In the genomic region with DNA sequence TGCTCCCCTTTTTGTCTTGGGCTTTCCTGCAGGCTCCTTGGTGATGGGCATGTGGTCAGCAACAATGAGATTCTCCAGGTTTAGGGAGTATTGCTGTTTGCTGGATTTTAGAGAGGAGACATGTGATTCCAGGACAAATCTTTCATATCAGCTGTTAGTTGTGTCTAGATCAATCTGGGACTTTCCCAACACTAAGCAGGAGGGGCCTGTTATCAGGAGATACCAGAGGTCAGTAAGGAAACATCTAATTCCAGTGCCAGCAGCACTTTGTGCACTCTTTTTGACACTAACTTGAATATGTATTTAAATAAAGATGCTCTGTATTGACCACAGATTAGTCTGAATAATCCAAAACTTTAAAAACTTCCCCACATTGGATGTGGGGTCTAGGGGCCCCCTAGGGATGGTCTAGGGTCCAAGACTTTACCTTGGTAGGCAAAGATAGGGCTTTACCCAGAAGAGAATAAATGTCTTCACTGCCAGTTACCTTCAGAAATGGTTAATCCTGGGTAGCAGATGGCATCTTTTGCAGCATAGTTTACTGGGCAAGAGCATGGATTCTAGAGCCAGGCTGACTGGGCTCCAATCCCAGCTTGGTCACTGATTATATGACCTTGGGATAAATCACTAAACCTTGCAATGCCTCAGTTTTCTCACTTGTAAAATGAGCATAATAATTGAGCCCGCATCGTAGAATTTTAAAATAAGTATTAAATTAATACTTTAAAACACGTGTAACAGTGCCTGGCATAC, we compare ENCODE assay signal across 2 cellular contexts.
TF ChIP-seq lines count a peak whose summit lies in the region.

No MANE protein-coding gene starts in this region.

TF ChIP-seq in liver, 16 proteins besides CTCF, POLR2A, EP300 and RAD21:
- TF ChIP-seq HNF4G (IDR thresholded peaks at IDR 0.05) (no peak), SP1 (IDR thresholded peaks at IDR 0.05) (peak; percentile 18), NR2F2 (IDR thresholded peaks at IDR 0.05) (no peak), YY1 (IDR thresholded peaks at IDR 0.05) (no peak), FOXA1 (IDR thresholded peaks at IDR 0.05) (no peak), HNF4A (conservative IDR thresholded peaks at IDR 0.05) (peak; percentile 48 to 60), EGR1 (IDR thresholded peaks at IDR 0.05; ENCODE audit: low read depth in 2 of 2) (no peak), RXRA (IDR thresholded peaks at IDR 0.05) (peak in 1 of 2 donors; percentile 48), GABPA (IDR thresholded peaks at IDR 0.05 in 1 of 2, conservative IDR thresholded peaks at IDR 0.05 in 1 of 2) (no peak), TAF1 (conservative IDR thresholded peaks at IDR 0.05) (no peak), FOXA2 (IDR thresholded peaks at IDR 0.05) (no peak), JUND (IDR thresholded peaks at IDR 0.05) (no peak)
- TF ChIP-seq, protein P1, sequence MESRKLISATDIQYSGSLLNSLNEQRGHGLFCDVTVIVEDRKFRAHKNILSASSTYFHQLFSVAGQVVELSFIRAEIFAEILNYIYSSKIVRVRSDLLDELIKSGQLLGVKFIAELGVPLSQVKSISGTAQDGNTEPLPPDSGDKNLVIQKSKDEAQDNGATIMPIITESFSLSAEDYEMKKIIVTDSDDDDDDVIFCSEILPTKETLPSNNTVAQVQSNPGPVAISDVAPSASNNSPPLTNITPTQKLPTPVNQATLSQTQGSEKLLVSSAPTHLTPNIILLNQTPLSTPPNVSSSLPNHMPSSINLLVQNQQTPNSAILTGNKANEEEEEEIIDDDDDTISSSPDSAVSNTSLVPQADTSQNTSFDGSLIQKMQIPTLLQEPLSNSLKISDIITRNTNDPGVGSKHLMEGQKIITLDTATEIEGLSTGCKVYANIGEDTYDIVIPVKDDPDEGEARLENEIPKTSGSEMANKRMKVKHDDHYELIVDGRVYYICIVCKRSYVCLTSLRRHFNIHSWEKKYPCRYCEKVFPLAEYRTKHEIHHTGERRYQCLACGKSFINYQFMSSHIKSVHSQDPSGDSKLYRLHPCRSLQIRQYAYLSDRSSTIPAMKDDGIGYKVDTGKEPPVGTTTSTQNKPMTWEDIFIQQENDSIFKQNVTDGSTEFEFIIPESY (IDR thresholded peaks at IDR 0.05), result no peak
- TF ChIP-seq, protein P2, sequence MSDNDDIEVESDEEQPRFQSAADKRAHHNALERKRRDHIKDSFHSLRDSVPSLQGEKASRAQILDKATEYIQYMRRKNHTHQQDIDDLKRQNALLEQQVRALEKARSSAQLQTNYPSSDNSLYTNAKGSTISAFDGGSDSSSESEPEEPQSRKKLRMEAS (IDR thresholded peaks at IDR 0.05), result peak; percentile 27
- TF ChIP-seq, protein P3, sequence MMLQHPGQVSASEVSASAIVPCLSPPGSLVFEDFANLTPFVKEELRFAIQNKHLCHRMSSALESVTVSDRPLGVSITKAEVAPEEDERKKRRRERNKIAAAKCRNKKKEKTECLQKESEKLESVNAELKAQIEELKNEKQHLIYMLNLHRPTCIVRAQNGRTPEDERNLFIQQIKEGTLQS (IDR thresholded peaks at IDR 0.05), result no peak
- TF ChIP-seq, protein P4, sequence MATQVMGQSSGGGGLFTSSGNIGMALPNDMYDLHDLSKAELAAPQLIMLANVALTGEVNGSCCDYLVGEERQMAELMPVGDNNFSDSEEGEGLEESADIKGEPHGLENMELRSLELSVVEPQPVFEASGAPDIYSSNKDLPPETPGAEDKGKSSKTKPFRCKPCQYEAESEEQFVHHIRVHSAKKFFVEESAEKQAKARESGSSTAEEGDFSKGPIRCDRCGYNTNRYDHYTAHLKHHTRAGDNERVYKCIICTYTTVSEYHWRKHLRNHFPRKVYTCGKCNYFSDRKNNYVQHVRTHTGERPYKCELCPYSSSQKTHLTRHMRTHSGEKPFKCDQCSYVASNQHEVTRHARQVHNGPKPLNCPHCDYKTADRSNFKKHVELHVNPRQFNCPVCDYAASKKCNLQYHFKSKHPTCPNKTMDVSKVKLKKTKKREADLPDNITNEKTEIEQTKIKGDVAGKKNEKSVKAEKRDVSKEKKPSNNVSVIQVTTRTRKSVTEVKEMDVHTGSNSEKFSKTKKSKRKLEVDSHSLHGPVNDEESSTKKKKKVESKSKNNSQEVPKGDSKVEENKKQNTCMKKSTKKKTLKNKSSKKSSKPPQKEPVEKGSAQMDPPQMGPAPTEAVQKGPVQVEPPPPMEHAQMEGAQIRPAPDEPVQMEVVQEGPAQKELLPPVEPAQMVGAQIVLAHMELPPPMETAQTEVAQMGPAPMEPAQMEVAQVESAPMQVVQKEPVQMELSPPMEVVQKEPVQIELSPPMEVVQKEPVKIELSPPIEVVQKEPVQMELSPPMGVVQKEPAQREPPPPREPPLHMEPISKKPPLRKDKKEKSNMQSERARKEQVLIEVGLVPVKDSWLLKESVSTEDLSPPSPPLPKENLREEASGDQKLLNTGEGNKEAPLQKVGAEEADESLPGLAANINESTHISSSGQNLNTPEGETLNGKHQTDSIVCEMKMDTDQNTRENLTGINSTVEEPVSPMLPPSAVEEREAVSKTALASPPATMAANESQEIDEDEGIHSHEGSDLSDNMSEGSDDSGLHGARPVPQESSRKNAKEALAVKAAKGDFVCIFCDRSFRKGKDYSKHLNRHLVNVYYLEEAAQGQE (IDR thresholded peaks at IDR 0.05), result no peak

TF ChIP-seq in HepG2, 621 proteins besides CTCF, POLR2A, EP300 and RAD21:
- TF ChIP-seq, protein P5, sequence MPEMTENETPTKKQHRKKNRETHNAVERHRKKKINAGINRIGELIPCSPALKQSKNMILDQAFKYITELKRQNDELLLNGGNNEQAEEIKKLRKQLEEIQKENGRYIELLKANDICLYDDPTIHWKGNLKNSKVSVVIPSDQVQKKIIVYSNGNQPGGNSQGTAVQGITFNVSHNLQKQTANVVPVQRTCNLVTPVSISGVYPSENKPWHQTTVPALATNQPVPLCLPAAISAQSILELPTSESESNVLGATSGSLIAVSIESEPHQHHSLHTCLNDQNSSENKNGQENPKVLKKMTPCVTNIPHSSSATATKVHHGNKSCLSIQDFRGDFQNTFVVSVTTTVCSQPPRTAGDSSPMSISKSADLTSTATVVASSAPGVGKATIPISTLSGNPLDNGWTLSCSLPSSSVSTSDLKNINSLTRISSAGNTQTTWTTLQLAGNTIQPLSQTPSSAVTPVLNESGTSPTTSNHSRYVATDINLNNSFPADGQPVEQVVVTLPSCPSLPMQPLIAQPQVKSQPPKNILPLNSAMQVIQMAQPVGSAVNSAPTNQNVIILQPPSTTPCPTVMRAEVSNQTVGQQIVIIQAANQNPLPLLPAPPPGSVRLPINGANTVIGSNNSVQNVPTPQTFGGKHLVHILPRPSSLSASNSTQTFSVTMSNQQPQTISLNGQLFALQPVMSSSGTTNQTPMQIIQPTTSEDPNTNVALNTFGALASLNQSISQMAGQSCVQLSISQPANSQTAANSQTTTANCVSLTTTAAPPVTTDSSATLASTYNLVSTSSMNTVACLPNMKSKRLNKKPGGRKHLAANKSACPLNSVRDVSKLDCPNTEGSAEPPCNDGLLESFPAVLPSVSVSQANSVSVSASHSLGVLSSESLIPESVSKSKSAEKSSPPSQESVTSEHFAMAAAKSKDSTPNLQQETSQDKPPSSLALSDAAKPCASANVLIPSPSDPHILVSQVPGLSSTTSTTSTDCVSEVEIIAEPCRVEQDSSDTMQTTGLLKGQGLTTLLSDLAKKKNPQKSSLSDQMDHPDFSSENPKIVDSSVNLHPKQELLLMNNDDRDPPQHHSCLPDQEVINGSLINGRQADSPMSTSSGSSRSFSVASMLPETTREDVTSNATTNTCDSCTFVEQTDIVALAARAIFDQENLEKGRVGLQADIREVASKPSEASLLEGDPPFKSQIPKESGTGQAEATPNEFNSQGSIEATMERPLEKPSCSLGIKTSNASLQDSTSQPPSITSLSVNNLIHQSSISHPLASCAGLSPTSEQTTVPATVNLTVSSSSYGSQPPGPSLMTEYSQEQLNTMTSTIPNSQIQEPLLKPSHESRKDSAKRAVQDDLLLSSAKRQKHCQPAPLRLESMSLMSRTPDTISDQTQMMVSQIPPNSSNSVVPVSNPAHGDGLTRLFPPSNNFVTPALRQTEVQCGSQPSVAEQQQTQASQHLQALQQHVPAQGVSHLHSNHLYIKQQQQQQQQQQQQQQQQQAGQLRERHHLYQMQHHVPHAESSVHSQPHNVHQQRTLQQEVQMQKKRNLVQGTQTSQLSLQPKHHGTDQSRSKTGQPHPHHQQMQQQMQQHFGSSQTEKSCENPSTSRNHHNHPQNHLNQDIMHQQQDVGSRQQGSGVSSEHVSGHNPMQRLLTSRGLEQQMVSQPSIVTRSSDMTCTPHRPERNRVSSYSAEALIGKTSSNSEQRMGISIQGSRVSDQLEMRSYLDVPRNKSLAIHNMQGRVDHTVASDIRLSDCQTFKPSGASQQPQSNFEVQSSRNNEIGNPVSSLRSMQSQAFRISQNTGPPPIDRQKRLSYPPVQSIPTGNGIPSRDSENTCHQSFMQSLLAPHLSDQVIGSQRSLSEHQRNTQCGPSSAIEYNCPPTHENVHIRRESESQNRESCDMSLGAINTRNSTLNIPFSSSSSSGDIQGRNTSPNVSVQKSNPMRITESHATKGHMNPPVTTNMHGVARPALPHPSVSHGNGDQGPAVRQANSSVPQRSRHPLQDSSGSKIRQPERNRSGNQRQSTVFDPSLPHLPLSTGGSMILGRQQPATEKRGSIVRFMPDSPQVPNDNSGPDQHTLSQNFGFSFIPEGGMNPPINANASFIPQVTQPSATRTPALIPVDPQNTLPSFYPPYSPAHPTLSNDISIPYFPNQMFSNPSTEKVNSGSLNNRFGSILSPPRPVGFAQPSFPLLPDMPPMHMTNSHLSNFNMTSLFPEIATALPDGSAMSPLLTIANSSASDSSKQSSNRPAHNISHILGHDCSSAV (CRISPR knock-in tag; IDR thresholded peaks at IDR 0.05; ENCODE audit: borderline replicate concordance), result no peak
- TF ChIP-seq NFKBIZ (CRISPR knock-in tag; IDR thresholded peaks at IDR 0.05), result no peak
- TF ChIP-seq, protein P6, sequence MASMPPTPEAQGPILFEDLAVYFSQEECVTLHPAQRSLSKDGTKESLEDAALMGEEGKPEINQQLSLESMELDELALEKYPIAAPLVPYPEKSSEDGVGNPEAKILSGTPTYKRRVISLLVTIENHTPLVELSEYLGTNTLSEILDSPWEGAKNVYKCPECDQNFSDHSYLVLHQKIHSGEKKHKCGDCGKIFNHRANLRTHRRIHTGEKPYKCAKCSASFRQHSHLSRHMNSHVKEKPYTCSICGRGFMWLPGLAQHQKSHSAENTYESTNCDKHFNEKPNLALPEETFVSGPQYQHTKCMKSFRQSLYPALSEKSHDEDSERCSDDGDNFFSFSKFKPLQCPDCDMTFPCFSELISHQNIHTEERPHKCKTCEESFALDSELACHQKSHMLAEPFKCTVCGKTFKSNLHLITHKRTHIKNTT (CRISPR knock-in tag; IDR thresholded peaks at IDR 0.05), result no peak
- no peak for TF ChIP-seq ZNF292 (CRISPR knock-in tag; IDR thresholded peaks at IDR 0.05; ENCODE audit: borderline replicate concordance, low read depth)
- no peak for TF ChIP-seq ZNF605 (CRISPR knock-in tag; IDR thresholded peaks at IDR 0.05)
- no peak for TF ChIP-seq ZFP36L2 (CRISPR knock-in tag; IDR thresholded peaks at IDR 0.05)
- TF ChIP-seq RBFOX2 (IDR thresholded peaks at IDR 0.05; ENCODE audit: low read depth, low read length), result no peak
- TF ChIP-seq, protein P7, sequence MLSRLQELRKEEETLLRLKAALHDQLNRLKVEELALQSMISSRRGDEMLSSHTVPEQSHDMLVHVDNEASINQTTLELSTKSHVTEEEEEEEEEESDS (CRISPR knock-in tag; IDR thresholded peaks at IDR 0.05; ENCODE audit: borderline replicate concordance), result no peak
- no peak for TF ChIP-seq HOXA5 (CRISPR knock-in tag; IDR thresholded peaks at IDR 0.05)
- no peak for TF ChIP-seq STAT5B (CRISPR knock-in tag; IDR thresholded peaks at IDR 0.05)
- TF ChIP-seq JUNB (CRISPR knock-in tag; IDR thresholded peaks at IDR 0.05; ENCODE audit: borderline replicate concordance), result no peak
- TF ChIP-seq TCF12 (IDR thresholded peaks at IDR 0.05), result no peak
- no peak for TF ChIP-seq TCF12 (CRISPR knock-in tag; IDR thresholded peaks at IDR 0.05)
- no peak for TF ChIP-seq ZNF446 (CRISPR knock-in tag; IDR thresholded peaks at IDR 0.05)
- no peak for TF ChIP-seq DNMT3B (CRISPR knock-in tag; conservative IDR thresholded peaks at IDR 0.05)
- TF ChIP-seq CENPT (CRISPR knock-in tag; IDR thresholded peaks at IDR 0.05; ENCODE audit: low read depth), result no peak
- no peak for TF ChIP-seq TBP (CRISPR knock-in tag; IDR thresholded peaks at IDR 0.05)
- no peak for TF ChIP-seq AGO1 (IDR thresholded peaks at IDR 0.05; ENCODE audit: low read depth, low read length, poor library complexity, severe bottlenecking)
- TF ChIP-seq ZNF205 (CRISPR knock-in tag; IDR thresholded peaks at IDR 0.05), result no peak
- no peak for TF ChIP-seq RORA (CRISPR knock-in tag; IDR thresholded peaks at IDR 0.05)
TF ChIP-seq in HepG2: peak in this region for 0.
